In the genomic region with DNA sequence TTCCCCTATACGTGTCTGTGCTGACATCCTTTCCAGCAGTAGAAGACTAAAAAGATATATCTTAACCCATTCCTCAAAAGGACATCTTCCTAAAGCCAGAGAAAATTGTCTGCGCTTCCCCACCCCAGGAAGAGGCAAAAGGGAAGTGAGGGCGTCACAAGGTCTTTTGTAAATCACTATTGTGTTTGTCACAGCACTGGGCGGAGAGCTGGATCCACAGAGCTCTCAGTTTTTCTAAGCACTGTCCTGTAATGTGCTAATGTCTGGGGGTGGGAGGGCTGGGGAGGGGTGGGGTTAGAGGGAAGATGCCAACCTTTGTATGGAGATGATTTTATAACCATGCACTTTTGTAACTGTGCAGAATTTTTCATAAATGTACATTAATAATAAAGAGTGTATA, we compare ENCODE assay signal across 31 cellular contexts. TPM values are rescaled to one million over a fixed set of nuclear protein-coding genes. Genes with fewer than 3 reads are reported as not detected.
"Had no signal": no experiment of that assay in that cellular context is flagged by ENCODE, and none has a peak within 500 bp of the region (broad histone marks: within the 10 kb centered on the region; RNA-seq: fewer than 3 reads in every experiment).

No MANE protein-coding gene starts in this region.

- DNase-seq: effector CD4-positive, alpha-beta T cell; foreskin fibroblast; gastrocnemius medialis; hippocampal formation; immature natural killer cell; mesenchymal stem cell; mucosa of descending colon; naive B cell; pancreas; retina; sigmoid colon; stimulated activated CD4-positive, alpha-beta T cell treated with anti-CD3 and anti-CD28 coated beads, Interleukin-2, amount 100 ng/mL, for 24 hours; stimulated activated CD4-positive, alpha-beta T cell treated with anti-CD3 and anti-CD28 coated beads, Interleukin-4, amount 100 ng/mL, for 24 hours; stimulated activated naive CD4-positive, alpha-beta T cell treated with Interleukin-2 at 50 U/mL for 16 hours; stomach; thyroid gland; trophoblast cell had no signal

- H3K4me3 Mint-ChIP-seq: immature natural killer cell; mesothelial cell of epicardium; naive B cell; natural killer cell treated with Interleukin-12 subunit alpha and Interleukin-12 subunit beta and Interleukin-15 and Interleukin-18, amount 100 ng/mL, for 72 hours; stimulated activated effector memory CD8-positive, alpha-beta T cell treated with anti-CD3 and anti-CD28 coated beads, Interleukin-12 subunit alpha, Interleukin-12 subunit beta, amount 100 ng/mL, for 72 hours had no signal

- H3K36me3 ChIP-seq: gastrocnemius medialis, neutrophil, pancreas, sigmoid colon, stomach, thyroid gland, vagina had no signal

- H3K36me3 Mint-ChIP-seq: immature natural killer cell; naive B cell; natural killer cell treated with Interleukin-12 subunit alpha and Interleukin-12 subunit beta and Interleukin-15 and Interleukin-18, amount 100 ng/mL, for 72 hours; stimulated activated effector memory CD8-positive, alpha-beta T cell treated with anti-CD3 and anti-CD28 coated beads, Interleukin-12 subunit alpha, Interleukin-12 subunit beta, amount 100 ng/mL, for 72 hours had no signal

- H3K27ac Mint-ChIP-seq: immature natural killer cell; mesothelial cell of epicardium; naive B cell; natural killer cell treated with Interleukin-12 subunit alpha and Interleukin-12 subunit beta and Interleukin-15 and Interleukin-18, amount 100 ng/mL, for 72 hours; stimulated activated effector memory CD8-positive, alpha-beta T cell treated with anti-CD3 and anti-CD28 coated beads, Interleukin-12 subunit alpha, Interleukin-12 subunit beta, amount 100 ng/mL, for 72 hours had no signal

- H3K27ac ChIP-seq: coronary artery, epithelial cell of prostate, gastrocnemius medialis, neutrophil, pancreas, sigmoid colon, stomach, thyroid gland, vagina had no signal

- H3K4me3 ChIP-seq: coronary artery, gastrocnemius medialis, mucosa of descending colon, pancreas, sigmoid colon, stomach, thyroid gland, vagina had no signal

- FAIRE-seq: keratinocyte, pancreas had no signal

- H3K27me3 ChIP-seq: gastrocnemius medialis, neutrophil, pancreas, sigmoid colon, thyroid gland, vagina had no signal

- H3K4me1 ChIP-seq: pancreas, sigmoid colon, stomach, thyroid gland, vagina had no signal

- ATAC-seq: esophagus mucosa; gastrocnemius medialis; mucosa of descending colon; natural killer cell treated with Interleukin-12 subunit alpha and Interleukin-12 subunit beta and Interleukin-15 and Interleukin-18, amount 100 ng/mL, for 72 hours; pancreas; stimulated activated effector memory CD8-positive, alpha-beta T cell treated with anti-CD3 and anti-CD28 coated beads, Interleukin-12 subunit alpha, Interleukin-12 subunit beta, amount 100 ng/mL, for 72 hours had no signal

- H3K9me3 ChIP-seq: gastrocnemius medialis, mucosa of descending colon, neutrophil, pancreas, sigmoid colon, stomach, thyroid gland, vagina had no signal

- H3K9me3 Mint-ChIP-seq: immature natural killer cell had no signal

- H3K4me1 Mint-ChIP-seq: immature natural killer cell; mesothelial cell of epicardium; naive B cell; stimulated activated effector memory CD8-positive, alpha-beta T cell treated with anti-CD3 and anti-CD28 coated beads, Interleukin-12 subunit alpha, Interleukin-12 subunit beta, amount 100 ng/mL, for 72 hours had no signal

RNA-seq across cellular contexts. Expression of gene LRRC55, which starts 9.6 kb away (rescaled TPM):
- total RNA-seq: gastrocnemius medialis; natural killer cell treated with Interleukin-12 subunit alpha and Interleukin-12 subunit beta and Interleukin-15 and Interleukin-18, amount 100 ng/mL, for 72 hours; omental fat pad; posterior vena cava; pulmonary artery endothelial cell; subcutaneous adipose tissue; ureter had no signal
- polyA plus RNA-seq: immature natural killer cell, keratinocyte had no signal

RNA-seq across cellular contexts. Expression of gene APLNR, which starts 45.7 kb away (rescaled TPM):
- total RNA-seq: natural killer cell treated with Interleukin-12 subunit alpha and Interleukin-12 subunit beta and Interleukin-15 and Interleukin-18, amount 100 ng/mL, for 72 hours; pulmonary artery endothelial cell had no signal
- polyA plus RNA-seq: keratinocyte had no signal
